In the genomic region with DNA sequence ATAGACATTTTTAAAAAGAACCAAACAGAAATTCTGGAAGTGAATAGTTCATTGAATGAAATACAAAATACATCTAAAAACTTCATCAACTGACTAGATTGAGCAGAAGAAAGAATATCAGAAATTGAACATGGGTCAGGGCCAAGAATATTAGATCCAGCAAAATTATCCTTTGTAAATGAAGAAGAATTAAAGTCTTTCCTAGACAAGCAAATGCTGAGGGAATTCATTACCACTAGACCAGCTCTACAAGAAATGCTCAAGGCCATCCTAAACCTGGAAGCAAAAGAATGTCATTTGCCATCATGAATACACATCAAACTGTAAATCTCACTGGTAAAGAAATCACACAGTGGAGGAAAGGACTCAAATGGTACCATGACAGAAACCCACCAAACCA, we compare ENCODE assay signal across 2 cellular contexts.
A peak's percentile ranks its signal among the peaks of the same experiment; 100 is the strongest.
TF ChIP-seq lines count a peak whose summit lies in the region.

No MANE protein-coding gene starts in this region.

TF ChIP-seq in HepG2, 621 proteins besides CTCF, POLR2A, EP300 and RAD21 (continued from another document):
- peak; percentile 39; the same call in 1 of the 2 replicates for TF ChIP-seq ZNF160 (CRISPR knock-in tag; IDR thresholded peaks at IDR 0.05)

TF ChIP-seq in K562, 482 proteins besides CTCF, POLR2A, EP300 and RAD21 (continued from another document):
- TF ChIP-seq, protein P1, sequence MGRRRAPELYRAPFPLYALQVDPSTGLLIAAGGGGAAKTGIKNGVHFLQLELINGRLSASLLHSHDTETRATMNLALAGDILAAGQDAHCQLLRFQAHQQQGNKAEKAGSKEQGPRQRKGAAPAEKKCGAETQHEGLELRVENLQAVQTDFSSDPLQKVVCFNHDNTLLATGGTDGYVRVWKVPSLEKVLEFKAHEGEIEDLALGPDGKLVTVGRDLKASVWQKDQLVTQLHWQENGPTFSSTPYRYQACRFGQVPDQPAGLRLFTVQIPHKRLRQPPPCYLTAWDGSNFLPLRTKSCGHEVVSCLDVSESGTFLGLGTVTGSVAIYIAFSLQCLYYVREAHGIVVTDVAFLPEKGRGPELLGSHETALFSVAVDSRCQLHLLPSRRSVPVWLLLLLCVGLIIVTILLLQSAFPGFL (CRISPR knock-in tag; IDR thresholded peaks at IDR 0.05) = no peak
